In genomic region chr22:47504962-47505361, GRCh38 we compare ENCODE assay signal across 1 cellular context.
TF ChIP-seq lines count a peak whose summit lies in the region.

No MANE protein-coding gene starts in this region.

TF ChIP-seq in A549, 52 proteins besides CTCF, POLR2A, EP300 and RAD21 (continued from another document):
- TF ChIP-seq REST (IDR thresholded peaks at IDR 0.05) = no peak
